ENCODE assay signal across 17 cellular contexts in genomic region chr2:220228310-220229006, GRCh38.
DNase-seq lines count a peak whose midpoint lies in the region; ATAC-seq, FAIRE-seq and TF ChIP-seq lines count a peak whose summit lies in the region.
"Had no signal": no experiment of that assay in that cellular context is flagged by ENCODE, and none has a peak within 500 bp of the region (broad histone marks: within the 10 kb centered on the region; RNA-seq: fewer than 3 reads in every experiment).

No MANE protein-coding gene starts in this region.

- H3K27ac Mint-ChIP-seq in astrocyte (ENCODE audit: unreplicated experiment), result no peak overlapping the region
- H3K27ac Mint-ChIP-seq in activated T-cell treated with anti-CD3 and anti-CD28 coated beads, Interleukin-2, amount 50 U/mL, for 72 hours, result no peak overlapping the region
- H3K27ac Mint-ChIP-seq: H9; IgD-negative memory B cell; naive thymus-derived CD4-positive, alpha-beta T cell had no signal

- peaks cover 50% of the 10 kb centered on the region for H3K4me1 ChIP-seq in ACC112 (ENCODE audit: control insufficient read depth, insufficient read depth, low read length, unreplicated experiment)
- H3K4me1 ChIP-seq in astrocyte (ENCODE audit: insufficient read depth, low read length), result peaks cover 35% of the 10 kb centered on the region
- no peaks in the 10 kb centered on the region for H3K4me1 ChIP-seq in prostate gland (replicated peaks)
- H3K4me1 ChIP-seq: BE2C had no signal

- H3K27ac ChIP-seq in ACC112 (ENCODE audit: low read depth, low read length) (peak overlapping the region; percentile 58), astrocyte (ENCODE audit: low read depth, low read length) (peak overlapping the region; percentile 93), prostate gland (no peak overlapping the region)
- H3K27ac ChIP-seq: vagina had no signal

- peak overlapping the region; percentile 7 for H2AFZ ChIP-seq in ACC112 (ENCODE audit: low read length, unreplicated experiment)
- peak overlapping the region; percentile 37 for H2AFZ ChIP-seq in astrocyte (ENCODE audit: low read depth, low read length)

- FAIRE-seq in astrocyte (lab: Jason Lieb, UNC), result peak; percentile 100
- FAIRE-seq: GM12892 had no signal

- peak; percentile 98 for DNase-seq in HS-5 (ENCODE audit: low read depth)
- DNase-seq in astrocyte (ENCODE audit: low read depth), result peak; percentile 100
- DNase-seq in islet precursor cell, result peak; percentile 82
- no peak for DNase-seq in prostate gland (ENCODE audit: low spot score)
- no peak for DNase-seq in activated T-cell treated with anti-CD3 and anti-CD28 coated beads, Interleukin-2, amount 50 U/mL, for 72 hours
- DNase-seq in NCI-H2171 (lab: John Stamatoyannopoulos, UW), result no peak
- DNase-seq: activated CD4-positive, CD25-positive, alpha-beta regulatory T cell treated with anti-CD3 and anti-CD28 coated beads, Interleukin-2, amount 50 U/mL, for 72 hours; activated gamma-delta T cell treated with Interleukin-2 at 50 U/mL for 16 hours; BE2C; H9; naive thymus-derived CD4-positive, alpha-beta T cell; NCI-H82 had no signal

- H3K36me3 Mint-ChIP-seq in astrocyte (ENCODE audit: low read depth, unreplicated experiment), result no peaks in the 10 kb centered on the region
- no peaks in the 10 kb centered on the region for H3K36me3 Mint-ChIP-seq in activated T-cell treated with anti-CD3 and anti-CD28 coated beads, Interleukin-2, amount 50 U/mL, for 72 hours (ENCODE audit: insufficient read depth in 2 of 2)
- H3K36me3 Mint-ChIP-seq: IgD-negative memory B cell; naive thymus-derived CD4-positive, alpha-beta T cell had no signal

- no peaks in the 10 kb centered on the region for H4K20me1 ChIP-seq in astrocyte (ENCODE audit: insufficient read depth, low read length)

- peak overlapping the region; percentile 45 for H3K4me3 ChIP-seq in ACC112 (ENCODE audit: low read depth, low read length)
- peak overlapping the region; percentile 50 for H3K4me3 ChIP-seq in astrocyte (ENCODE audit: insufficient read depth, low read depth, low read length)
- no peak overlapping the region for H3K4me3 ChIP-seq in prostate gland
- H3K4me3 ChIP-seq: vagina had no signal

- H3K27me3 ChIP-seq in ACC112 (ENCODE audit: insufficient read depth, low read length) (no peaks in the 10 kb centered on the region), astrocyte (ENCODE audit: insufficient read depth, low read length) (no peaks in the 10 kb centered on the region), prostate gland (replicated peaks; ENCODE audit: insufficient read depth) (no peaks in the 10 kb centered on the region)
- H3K27me3 ChIP-seq: BE2C, vagina had no signal

- no peaks in the 10 kb centered on the region for H3K9me3 ChIP-seq in astrocyte (ENCODE audit: insufficient read depth, low read depth, low read length)
- H3K9me3 ChIP-seq in prostate gland, result no peaks in the 10 kb centered on the region
- H3K9me3 ChIP-seq: BE2C, vagina had no signal

- H3K79me2 ChIP-seq in ACC112 (ENCODE audit: control insufficient read depth, insufficient read depth, low read length, unreplicated experiment) (no peaks in the 10 kb centered on the region), astrocyte (ENCODE audit: insufficient read depth, low read length) (no peaks in the 10 kb centered on the region)

- TF ChIP-seq POLR2A in prostate gland (IDR thresholded peaks at IDR 0.05), result no peak

- no peaks in the 10 kb centered on the region for H3K36me3 ChIP-seq in ACC112 (ENCODE audit: insufficient read depth, low read length)
- no peaks in the 10 kb centered on the region for H3K36me3 ChIP-seq in astrocyte (ENCODE audit: insufficient read depth, low read length)
- no peaks in the 10 kb centered on the region for H3K36me3 ChIP-seq in prostate gland
- H3K36me3 ChIP-seq: BE2C, vagina had no signal

- peaks cover 3% of the 10 kb centered on the region for H3K27me3 Mint-ChIP-seq in astrocyte (ENCODE audit: low read depth, unreplicated experiment)
- no peaks in the 10 kb centered on the region for H3K27me3 Mint-ChIP-seq in activated T-cell treated with anti-CD3 and anti-CD28 coated beads, Interleukin-2, amount 50 U/mL, for 72 hours (ENCODE audit: low read depth)
- H3K27me3 Mint-ChIP-seq: IgD-negative memory B cell had no signal

- peak overlapping the region; percentile 68 for H3K9ac ChIP-seq in astrocyte (ENCODE audit: low read length)

- no peak for ATAC-seq in activated T-cell treated with anti-CD3 and anti-CD28 coated beads, Interleukin-2, amount 50 U/mL, for 72 hours (replicated peaks in 1 of 2)
- ATAC-seq in GM18873 (IDR thresholded peaks at IDR 0.05; ENCODE audit: low FRiP score, unreplicated experiment), result no peak
- ATAC-seq: naive thymus-derived CD4-positive, alpha-beta T cell had no signal

- intact Hi-C loops in prostate gland (cut with DNase I), result no loop called here

- H3K9me3 Mint-ChIP-seq in astrocyte (ENCODE audit: unreplicated experiment), result peaks cover 3% of the 10 kb centered on the region
- H3K9me3 Mint-ChIP-seq in activated T-cell treated with anti-CD3 and anti-CD28 coated beads, Interleukin-2, amount 50 U/mL, for 72 hours, result no peaks in the 10 kb centered on the region
- H3K9me3 Mint-ChIP-seq: H9 had no signal

- H3K4me3 Mint-ChIP-seq in astrocyte (ENCODE audit: unreplicated experiment), result no peak overlapping the region
- H3K4me3 Mint-ChIP-seq in activated T-cell treated with anti-CD3 and anti-CD28 coated beads, Interleukin-2, amount 50 U/mL, for 72 hours, result no peak overlapping the region
- H3K4me3 Mint-ChIP-seq: H9; IgD-negative memory B cell; naive thymus-derived CD4-positive, alpha-beta T cell had no signal

- peaks cover 13% of the 10 kb centered on the region for H3K4me1 Mint-ChIP-seq in astrocyte (ENCODE audit: low read depth, unreplicated experiment)
- no peaks in the 10 kb centered on the region for H3K4me1 Mint-ChIP-seq in activated T-cell treated with anti-CD3 and anti-CD28 coated beads, Interleukin-2, amount 50 U/mL, for 72 hours (ENCODE audit: low read depth)
- H3K4me1 Mint-ChIP-seq: IgD-negative memory B cell; naive thymus-derived CD4-positive, alpha-beta T cell had no signal

- peak overlapping the region; percentile 86 for H3K4me2 ChIP-seq in astrocyte (ENCODE audit: low read length)

- TF ChIP-seq CTCF in astrocyte (IDR thresholded peaks at IDR 0.05; ENCODE audit: insufficient read depth, low read depth, low read length), result no peak
- no peak for TF ChIP-seq CTCF in prostate gland (IDR thresholded peaks at IDR 0.05)

- WGBS in prostate gland, result 75% methylated on average over 8 of the region's 8 CpGs

Comparison
In these comparisons a context has a peak if more than half of its experiments do, and no peak if none do; other contexts are left out.
1. H3K27ac ChIP-seq: peak in ACC112 (single experiment) and astrocyte (single experiment); none in prostate gland (0 of 2).
2. H3K4me3 ChIP-seq: peak in ACC112 (single experiment) and astrocyte (single experiment); none in prostate gland (0 of 2).
3. DNase-seq: peak in HS-5 (single experiment), astrocyte (single experiment) and islet precursor cell (single experiment); none in prostate gland (single experiment), activated T-cell treated with anti-CD3 and anti-CD28 coated beads, Interleukin-2, amount 50 U/mL, for 72 hours (0 of 2) and NCI-H2171 (single experiment).